2 cellular contexts compared by ENCODE assay signal in genomic region chr5:389891-390290, GRCh38.
TF ChIP-seq lines count a peak whose summit lies in the region.

No MANE protein-coding gene starts in this region.

TF ChIP-seq in IMR-90, 13 proteins besides CTCF, POLR2A, EP300 and RAD21:
- TF ChIP-seq MXI1 (IDR thresholded peaks at IDR 0.05; ENCODE audit: borderline replicate concordance, low read depth, low read length) (no peak), RCOR1 (IDR thresholded peaks at IDR 0.05; ENCODE audit: insufficient replicate concordance, low read length) (no peak), USF2 (IDR thresholded peaks at IDR 0.05; ENCODE audit: low read depth, low read length) (no peak), ELK1 (IDR thresholded peaks at IDR 0.05; ENCODE audit: borderline replicate concordance, low read depth, low read length) (no peak), NFE2L2 (IDR thresholded peaks at IDR 0.05; ENCODE audit: low read depth, low read length) (no peak), BHLHE40 (IDR thresholded peaks at IDR 0.05; ENCODE audit: low read depth, low read length) (no peak), FOS (IDR thresholded peaks at IDR 0.05; ENCODE audit: low read depth, low read length) (no peak), MAFK (IDR thresholded peaks at IDR 0.05; ENCODE audit: low read depth, low read length) (no peak), RFX5 (IDR thresholded peaks at IDR 0.05; ENCODE audit: low read depth, low read length) (no peak), MAZ (IDR thresholded peaks at IDR 0.05; ENCODE audit: borderline replicate concordance, low read depth, low read length) (no peak), SMC3 (IDR thresholded peaks at IDR 0.05; ENCODE audit: low read depth, low read length) (no peak), CHD1 (IDR thresholded peaks at IDR 0.05; ENCODE audit: low read depth, low read length) (no peak), CEBPB (IDR thresholded peaks at IDR 0.05; ENCODE audit: low read depth, low read length) (no peak)

TF ChIP-seq in H1, 55 proteins besides CTCF, POLR2A, EP300 and RAD21:
- TF ChIP-seq FOSL1 (IDR thresholded peaks at IDR 0.05; ENCODE audit: insufficient read depth, low read depth, low read length), result no peak
- no peak for TF ChIP-seq HDAC6 (IDR thresholded peaks at IDR 0.05; ENCODE audit: low read depth, low read length)
- TF ChIP-seq RXRA (IDR thresholded peaks at IDR 0.05; ENCODE audit: insufficient read depth, low read depth, low read length), result no peak
- no peak for TF ChIP-seq SP1 (IDR thresholded peaks at IDR 0.05; ENCODE audit: low read depth, low read length)
- TF ChIP-seq SAP30 (IDR thresholded peaks at IDR 0.05; ENCODE audit: insufficient read depth, insufficient replicate concordance, low read length), result no peak
- no peak for TF ChIP-seq TBP (IDR thresholded peaks at IDR 0.05; ENCODE audit: low read depth, low read length)
- no peak for TF ChIP-seq BRCA1 (IDR thresholded peaks at IDR 0.05; ENCODE audit: low read depth, low read length)
- TF ChIP-seq NANOG (IDR thresholded peaks at IDR 0.05; ENCODE audit: insufficient read depth, low read depth, low read length, poor library complexity, severe bottlenecking), result no peak
- TF ChIP-seq ZNF274 (IDR thresholded peaks at IDR 0.05; ENCODE audit: borderline replicate concordance, extremely low read depth, low read length), result no peak
- TF ChIP-seq CBX8 (IDR thresholded peaks at IDR 0.05; ENCODE audit: borderline replicate concordance, low read depth, low read length), result no peak
- TF ChIP-seq SIN3A (conservative IDR thresholded peaks at IDR 0.05 in 1 of 2, IDR thresholded peaks at IDR 0.05 in 1 of 2; ENCODE audit: low read depth in 1 of 2, low read length in 2 of 2), result no peak
- TF ChIP-seq KDM5A (IDR thresholded peaks at IDR 0.05; ENCODE audit: low read length), result no peak
- TF ChIP-seq MAFK (IDR thresholded peaks at IDR 0.05; ENCODE audit: low read depth, low read length), result no peak
- TF ChIP-seq SIRT6 (IDR thresholded peaks at IDR 0.05; ENCODE audit: low read length), result no peak
- TF ChIP-seq GTF2F1 (IDR thresholded peaks at IDR 0.05; ENCODE audit: borderline replicate concordance, low read depth, low read length), result no peak
